ENCODE assay signal across 1 cellular context in the genomic region with DNA sequence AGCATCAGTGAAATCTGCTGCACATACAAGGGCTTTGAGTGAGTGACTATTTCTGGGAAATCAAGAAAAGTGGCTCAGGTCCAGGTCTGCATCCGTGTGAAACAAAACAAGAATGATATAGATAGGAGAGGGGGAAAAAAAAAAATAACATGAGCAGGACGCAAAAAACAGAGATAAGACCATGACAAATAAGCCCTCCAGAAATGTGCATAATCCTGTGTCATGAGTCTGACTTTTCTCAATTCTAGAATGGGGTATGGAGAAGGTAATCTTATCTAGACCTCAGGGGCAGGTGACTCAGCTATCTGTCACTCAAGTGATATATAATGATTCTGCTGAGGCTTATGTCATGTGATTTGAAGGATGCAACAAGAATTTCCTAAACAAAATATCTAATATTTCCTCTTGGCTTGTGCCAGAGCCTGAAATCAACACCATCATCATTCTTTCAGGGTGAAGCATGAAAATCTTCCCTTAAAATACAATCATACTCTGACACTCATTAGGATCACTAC.
TF ChIP-seq lines count a peak whose summit lies in the region.

No MANE protein-coding gene starts in this region.

TF ChIP-seq in K562, 482 proteins besides CTCF, POLR2A, EP300 and RAD21 (continued from another document and continues in another):
- TF ChIP-seq, protein P1, sequence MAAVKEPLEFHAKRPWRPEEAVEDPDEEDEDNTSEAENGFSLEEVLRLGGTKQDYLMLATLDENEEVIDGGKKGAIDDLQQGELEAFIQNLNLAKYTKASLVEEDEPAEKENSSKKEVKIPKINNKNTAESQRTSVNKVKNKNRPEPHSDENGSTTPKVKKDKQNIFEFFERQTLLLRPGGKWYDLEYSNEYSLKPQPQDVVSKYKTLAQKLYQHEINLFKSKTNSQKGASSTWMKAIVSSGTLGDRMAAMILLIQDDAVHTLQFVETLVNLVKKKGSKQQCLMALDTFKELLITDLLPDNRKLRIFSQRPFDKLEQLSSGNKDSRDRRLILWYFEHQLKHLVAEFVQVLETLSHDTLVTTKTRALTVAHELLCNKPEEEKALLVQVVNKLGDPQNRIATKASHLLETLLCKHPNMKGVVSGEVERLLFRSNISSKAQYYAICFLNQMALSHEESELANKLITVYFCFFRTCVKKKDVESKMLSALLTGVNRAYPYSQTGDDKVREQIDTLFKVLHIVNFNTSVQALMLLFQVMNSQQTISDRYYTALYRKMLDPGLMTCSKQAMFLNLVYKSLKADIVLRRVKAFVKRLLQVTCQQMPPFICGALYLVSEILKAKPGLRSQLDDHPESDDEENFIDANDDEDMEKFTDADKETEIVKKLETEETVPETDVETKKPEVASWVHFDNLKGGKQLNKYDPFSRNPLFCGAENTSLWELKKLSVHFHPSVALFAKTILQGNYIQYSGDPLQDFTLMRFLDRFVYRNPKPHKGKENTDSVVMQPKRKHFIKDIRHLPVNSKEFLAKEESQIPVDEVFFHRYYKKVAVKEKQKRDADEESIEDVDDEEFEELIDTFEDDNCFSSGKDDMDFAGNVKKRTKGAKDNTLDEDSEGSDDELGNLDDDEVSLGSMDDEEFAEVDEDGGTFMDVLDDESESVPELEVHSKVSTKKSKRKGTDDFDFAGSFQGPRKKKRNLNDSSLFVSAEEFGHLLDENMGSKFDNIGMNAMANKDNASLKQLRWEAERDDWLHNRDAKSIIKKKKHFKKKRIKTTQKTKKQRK (IDR thresholded peaks at IDR 0.05; ENCODE audit: borderline replicate concordance, low read depth, low read length), result no peak
- no peak for TF ChIP-seq SRSF3 (IDR thresholded peaks at IDR 0.05; ENCODE audit: insufficient read depth, low read length)
- TF ChIP-seq TAL1 (IDR thresholded peaks at IDR 0.05), result peak; percentile 74
- no peak for TF ChIP-seq SPI1 (IDR thresholded peaks at IDR 0.05; ENCODE audit: borderline replicate concordance, low read depth, low read length)
- TF ChIP-seq HDAC6 (IDR thresholded peaks at IDR 0.05; ENCODE audit: low read depth, low read length), result no peak
- TF ChIP-seq, protein P2, sequence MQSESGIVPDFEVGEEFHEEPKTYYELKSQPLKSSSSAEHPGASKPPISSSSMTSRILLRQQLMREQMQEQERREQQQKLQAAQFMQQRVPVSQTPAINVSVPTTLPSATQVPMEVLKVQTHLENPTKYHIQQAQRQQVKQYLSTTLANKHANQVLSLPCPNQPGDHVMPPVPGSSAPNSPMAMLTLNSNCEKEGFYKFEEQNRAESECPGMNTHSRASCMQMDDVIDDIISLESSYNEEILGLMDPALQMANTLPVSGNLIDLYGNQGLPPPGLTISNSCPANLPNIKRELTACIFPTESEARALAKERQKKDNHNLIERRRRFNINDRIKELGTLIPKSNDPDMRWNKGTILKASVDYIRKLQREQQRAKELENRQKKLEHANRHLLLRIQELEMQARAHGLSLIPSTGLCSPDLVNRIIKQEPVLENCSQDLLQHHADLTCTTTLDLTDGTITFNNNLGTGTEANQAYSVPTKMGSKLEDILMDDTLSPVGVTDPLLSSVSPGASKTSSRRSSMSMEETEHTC (IDR thresholded peaks at IDR 0.05), result peak; percentile 88
- TF ChIP-seq, protein P3, sequence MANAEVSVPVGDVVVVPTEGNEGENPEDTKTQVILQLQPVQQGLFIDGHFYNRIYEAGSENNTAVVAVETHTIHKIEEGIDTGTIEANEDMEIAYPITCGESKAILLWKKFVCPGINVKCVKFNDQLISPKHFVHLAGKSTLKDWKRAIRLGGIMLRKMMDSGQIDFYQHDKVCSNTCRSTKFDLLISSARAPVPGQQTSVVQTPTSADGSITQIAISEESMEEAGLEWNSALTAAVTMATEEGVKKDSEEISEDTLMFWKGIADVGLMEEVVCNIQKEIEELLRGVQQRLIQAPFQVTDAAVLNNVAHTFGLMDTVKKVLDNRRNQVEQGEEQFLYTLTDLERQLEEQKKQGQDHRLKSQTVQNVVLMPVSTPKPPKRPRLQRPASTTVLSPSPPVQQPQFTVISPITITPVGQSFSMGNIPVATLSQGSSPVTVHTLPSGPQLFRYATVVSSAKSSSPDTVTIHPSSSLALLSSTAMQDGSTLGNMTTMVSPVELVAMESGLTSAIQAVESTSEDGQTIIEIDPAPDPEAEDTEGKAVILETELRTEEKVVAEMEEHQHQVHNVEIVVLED (CRISPR knock-in tag; IDR thresholded peaks at IDR 0.05), result no peak
- TF ChIP-seq, protein P4, sequence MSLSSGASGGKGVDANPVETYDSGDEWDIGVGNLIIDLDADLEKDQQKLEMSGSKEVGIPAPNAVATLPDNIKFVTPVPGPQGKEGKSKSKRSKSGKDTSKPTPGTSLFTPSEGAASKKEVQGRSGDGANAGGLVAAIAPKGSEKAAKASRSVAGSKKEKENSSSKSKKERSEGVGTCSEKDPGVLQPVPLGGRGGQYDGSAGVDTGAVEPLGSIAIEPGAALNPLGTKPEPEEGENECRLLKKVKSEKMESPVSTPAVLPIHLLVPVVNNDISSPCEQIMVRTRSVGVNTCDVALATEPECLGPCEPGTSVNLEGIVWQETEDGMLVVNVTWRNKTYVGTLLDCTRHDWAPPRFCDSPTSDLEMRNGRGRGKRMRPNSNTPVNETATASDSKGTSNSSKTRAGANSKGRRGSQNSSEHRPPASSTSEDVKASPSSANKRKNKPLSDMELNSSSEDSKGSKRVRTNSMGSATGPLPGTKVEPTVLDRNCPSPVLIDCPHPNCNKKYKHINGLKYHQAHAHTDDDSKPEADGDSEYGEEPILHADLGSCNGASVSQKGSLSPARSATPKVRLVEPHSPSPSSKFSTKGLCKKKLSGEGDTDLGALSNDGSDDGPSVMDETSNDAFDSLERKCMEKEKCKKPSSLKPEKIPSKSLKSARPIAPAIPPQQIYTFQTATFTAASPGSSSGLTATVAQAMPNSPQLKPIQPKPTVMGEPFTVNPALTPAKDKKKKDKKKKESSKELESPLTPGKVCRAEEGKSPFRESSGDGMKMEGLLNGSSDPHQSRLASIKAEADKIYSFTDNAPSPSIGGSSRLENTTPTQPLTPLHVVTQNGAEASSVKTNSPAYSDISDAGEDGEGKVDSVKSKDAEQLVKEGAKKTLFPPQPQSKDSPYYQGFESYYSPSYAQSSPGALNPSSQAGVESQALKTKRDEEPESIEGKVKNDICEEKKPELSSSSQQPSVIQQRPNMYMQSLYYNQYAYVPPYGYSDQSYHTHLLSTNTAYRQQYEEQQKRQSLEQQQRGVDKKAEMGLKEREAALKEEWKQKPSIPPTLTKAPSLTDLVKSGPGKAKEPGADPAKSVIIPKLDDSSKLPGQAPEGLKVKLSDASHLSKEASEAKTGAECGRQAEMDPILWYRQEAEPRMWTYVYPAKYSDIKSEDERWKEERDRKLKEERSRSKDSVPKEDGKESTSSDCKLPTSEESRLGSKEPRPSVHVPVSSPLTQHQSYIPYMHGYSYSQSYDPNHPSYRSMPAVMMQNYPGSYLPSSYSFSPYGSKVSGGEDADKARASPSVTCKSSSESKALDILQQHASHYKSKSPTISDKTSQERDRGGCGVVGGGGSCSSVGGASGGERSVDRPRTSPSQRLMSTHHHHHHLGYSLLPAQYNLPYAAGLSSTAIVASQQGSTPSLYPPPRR (CRISPR knock-in tag; IDR thresholded peaks at IDR 0.05; ENCODE audit: borderline replicate concordance), result no peak
- no peak for TF ChIP-seq SMC3 (conservative IDR thresholded peaks at IDR 0.05; ENCODE audit: insufficient read depth, low read depth, low read length)
- peak; percentile 75 for TF ChIP-seq MTA2 (IDR thresholded peaks at IDR 0.05; ENCODE audit: low read depth)
- TF ChIP-seq, protein P5, sequence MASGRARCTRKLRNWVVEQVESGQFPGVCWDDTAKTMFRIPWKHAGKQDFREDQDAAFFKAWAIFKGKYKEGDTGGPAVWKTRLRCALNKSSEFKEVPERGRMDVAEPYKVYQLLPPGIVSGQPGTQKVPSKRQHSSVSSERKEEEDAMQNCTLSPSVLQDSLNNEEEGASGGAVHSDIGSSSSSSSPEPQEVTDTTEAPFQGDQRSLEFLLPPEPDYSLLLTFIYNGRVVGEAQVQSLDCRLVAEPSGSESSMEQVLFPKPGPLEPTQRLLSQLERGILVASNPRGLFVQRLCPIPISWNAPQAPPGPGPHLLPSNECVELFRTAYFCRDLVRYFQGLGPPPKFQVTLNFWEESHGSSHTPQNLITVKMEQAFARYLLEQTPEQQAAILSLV (tag; IDR thresholded peaks at IDR 0.05), result no peak
- TF ChIP-seq, protein P6, sequence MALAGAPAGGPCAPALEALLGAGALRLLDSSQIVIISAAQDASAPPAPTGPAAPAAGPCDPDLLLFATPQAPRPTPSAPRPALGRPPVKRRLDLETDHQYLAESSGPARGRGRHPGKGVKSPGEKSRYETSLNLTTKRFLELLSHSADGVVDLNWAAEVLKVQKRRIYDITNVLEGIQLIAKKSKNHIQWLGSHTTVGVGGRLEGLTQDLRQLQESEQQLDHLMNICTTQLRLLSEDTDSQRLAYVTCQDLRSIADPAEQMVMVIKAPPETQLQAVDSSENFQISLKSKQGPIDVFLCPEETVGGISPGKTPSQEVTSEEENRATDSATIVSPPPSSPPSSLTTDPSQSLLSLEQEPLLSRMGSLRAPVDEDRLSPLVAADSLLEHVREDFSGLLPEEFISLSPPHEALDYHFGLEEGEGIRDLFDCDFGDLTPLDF (CRISPR knock-in tag; IDR thresholded peaks at IDR 0.05), result no peak
- no peak for TF ChIP-seq SAP30 (IDR thresholded peaks at IDR 0.05; ENCODE audit: borderline replicate concordance, insufficient read depth, low read depth, low read length, poor library complexity, severe bottlenecking)
- peak; percentile 36; the same call in 1 of the 2 replicates for TF ChIP-seq FOXM1 (IDR thresholded peaks at IDR 0.05; ENCODE audit: low read depth)
- TF ChIP-seq FOXM1 (CRISPR knock-in tag; IDR thresholded peaks at IDR 0.05; ENCODE audit: low read depth), result no peak
- TF ChIP-seq FOSL1 (tag; conservative IDR thresholded peaks at IDR 0.05), result peak; percentile 99
- no peak for TF ChIP-seq HSF4 (CRISPR knock-in tag; IDR thresholded peaks at IDR 0.05; ENCODE audit: borderline replicate concordance)
- TF ChIP-seq, protein P7, sequence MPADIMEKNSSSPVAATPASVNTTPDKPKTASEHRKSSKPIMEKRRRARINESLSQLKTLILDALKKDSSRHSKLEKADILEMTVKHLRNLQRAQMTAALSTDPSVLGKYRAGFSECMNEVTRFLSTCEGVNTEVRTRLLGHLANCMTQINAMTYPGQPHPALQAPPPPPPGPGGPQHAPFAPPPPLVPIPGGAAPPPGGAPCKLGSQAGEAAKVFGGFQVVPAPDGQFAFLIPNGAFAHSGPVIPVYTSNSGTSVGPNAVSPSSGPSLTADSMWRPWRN (IDR thresholded peaks at IDR 0.05; ENCODE audit: low read depth), result peak; percentile 64; the same call in 1 of the 2 replicates
- no peak for TF ChIP-seq BRD9 (IDR thresholded peaks at IDR 0.05; ENCODE audit: low read depth, partially characterized antibody)
- no peak for TF ChIP-seq HMG20A (CRISPR knock-in tag; conservative IDR thresholded peaks at IDR 0.05)
- TF ChIP-seq, protein P8, sequence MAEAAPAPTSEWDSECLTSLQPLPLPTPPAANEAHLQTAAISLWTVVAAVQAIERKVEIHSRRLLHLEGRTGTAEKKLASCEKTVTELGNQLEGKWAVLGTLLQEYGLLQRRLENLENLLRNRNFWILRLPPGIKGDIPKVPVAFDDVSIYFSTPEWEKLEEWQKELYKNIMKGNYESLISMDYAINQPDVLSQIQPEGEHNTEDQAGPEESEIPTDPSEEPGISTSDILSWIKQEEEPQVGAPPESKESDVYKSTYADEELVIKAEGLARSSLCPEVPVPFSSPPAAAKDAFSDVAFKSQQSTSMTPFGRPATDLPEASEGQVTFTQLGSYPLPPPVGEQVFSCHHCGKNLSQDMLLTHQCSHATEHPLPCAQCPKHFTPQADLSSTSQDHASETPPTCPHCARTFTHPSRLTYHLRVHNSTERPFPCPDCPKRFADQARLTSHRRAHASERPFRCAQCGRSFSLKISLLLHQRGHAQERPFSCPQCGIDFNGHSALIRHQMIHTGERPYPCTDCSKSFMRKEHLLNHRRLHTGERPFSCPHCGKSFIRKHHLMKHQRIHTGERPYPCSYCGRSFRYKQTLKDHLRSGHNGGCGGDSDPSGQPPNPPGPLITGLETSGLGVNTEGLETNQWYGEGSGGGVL (CRISPR knock-in tag; IDR thresholded peaks at IDR 0.05), result no peak
- TF ChIP-seq, protein P9, sequence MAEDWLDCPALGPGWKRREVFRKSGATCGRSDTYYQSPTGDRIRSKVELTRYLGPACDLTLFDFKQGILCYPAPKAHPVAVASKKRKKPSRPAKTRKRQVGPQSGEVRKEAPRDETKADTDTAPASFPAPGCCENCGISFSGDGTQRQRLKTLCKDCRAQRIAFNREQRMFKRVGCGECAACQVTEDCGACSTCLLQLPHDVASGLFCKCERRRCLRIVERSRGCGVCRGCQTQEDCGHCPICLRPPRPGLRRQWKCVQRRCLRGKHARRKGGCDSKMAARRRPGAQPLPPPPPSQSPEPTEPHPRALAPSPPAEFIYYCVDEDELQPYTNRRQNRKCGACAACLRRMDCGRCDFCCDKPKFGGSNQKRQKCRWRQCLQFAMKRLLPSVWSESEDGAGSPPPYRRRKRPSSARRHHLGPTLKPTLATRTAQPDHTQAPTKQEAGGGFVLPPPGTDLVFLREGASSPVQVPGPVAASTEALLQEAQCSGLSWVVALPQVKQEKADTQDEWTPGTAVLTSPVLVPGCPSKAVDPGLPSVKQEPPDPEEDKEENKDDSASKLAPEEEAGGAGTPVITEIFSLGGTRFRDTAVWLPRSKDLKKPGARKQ (CRISPR knock-in tag; IDR thresholded peaks at IDR 0.05), result no peak
- peak; percentile 88 for TF ChIP-seq TOE1 (IDR thresholded peaks at IDR 0.05; ENCODE audit: borderline replicate concordance)
- TF ChIP-seq TOE1 (CRISPR knock-in tag; IDR thresholded peaks at IDR 0.05; ENCODE audit: borderline replicate concordance, low read depth), result no peak
- TF ChIP-seq, protein P10, sequence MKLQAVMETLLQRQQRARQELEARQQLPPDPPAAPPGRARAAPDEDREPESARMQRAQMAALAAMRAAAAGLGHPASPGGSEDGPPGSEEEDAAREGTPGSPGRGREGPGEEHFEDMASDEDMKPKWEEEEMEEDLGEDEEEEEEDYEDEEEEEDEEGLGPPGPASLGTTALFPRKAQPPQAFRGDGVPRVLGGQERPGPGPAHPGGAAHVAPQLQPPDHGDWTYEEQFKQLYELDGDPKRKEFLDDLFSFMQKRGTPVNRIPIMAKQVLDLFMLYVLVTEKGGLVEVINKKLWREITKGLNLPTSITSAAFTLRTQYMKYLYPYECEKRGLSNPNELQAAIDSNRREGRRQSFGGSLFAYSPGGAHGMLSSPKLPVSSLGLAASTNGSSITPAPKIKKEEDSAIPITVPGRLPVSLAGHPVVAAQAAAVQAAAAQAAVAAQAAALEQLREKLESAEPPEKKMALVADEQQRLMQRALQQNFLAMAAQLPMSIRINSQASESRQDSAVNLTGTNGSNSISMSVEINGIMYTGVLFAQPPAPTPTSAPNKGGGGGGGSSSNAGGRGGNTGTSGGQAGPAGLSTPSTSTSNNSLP (IDR thresholded peaks at IDR 0.05; ENCODE audit: borderline replicate concordance, low read depth, low read length), result peak; percentile 72; the same call in 1 of the 2 replicates
- peak; percentile 99 for TF ChIP-seq YBX1 (IDR thresholded peaks at IDR 0.05)
- TF ChIP-seq C11orf30 (IDR thresholded peaks at IDR 0.05; ENCODE audit: low read depth), result peak; percentile 81
- no peak for TF ChIP-seq MCM2 (IDR thresholded peaks at IDR 0.05; ENCODE audit: low read depth)
- peak; percentile 39; the same call in 1 of the 2 replicates for TF ChIP-seq EP400 (IDR thresholded peaks at IDR 0.05)
- TF ChIP-seq HNRNPUL1 (IDR thresholded peaks at IDR 0.05; ENCODE audit: low read length), result no peak
- no peak for TF ChIP-seq ELF2 (CRISPR knock-in tag; IDR thresholded peaks at IDR 0.05)
- TF ChIP-seq, protein P11, sequence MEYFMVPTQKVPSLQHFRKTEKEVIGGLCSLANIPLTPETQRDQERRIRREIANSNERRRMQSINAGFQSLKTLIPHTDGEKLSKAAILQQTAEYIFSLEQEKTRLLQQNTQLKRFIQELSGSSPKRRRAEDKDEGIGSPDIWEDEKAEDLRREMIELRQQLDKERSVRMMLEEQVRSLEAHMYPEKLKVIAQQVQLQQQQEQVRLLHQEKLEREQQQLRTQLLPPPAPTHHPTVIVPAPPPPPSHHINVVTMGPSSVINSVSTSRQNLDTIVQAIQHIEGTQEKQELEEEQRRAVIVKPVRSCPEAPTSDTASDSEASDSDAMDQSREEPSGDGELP (CRISPR knock-in tag; IDR thresholded peaks at IDR 0.05; ENCODE audit: borderline replicate concordance), result no peak
- TF ChIP-seq CBFA2T3 (IDR thresholded peaks at IDR 0.05), result peak; percentile 90
